ENCODE assay signal across 30 cellular contexts in genomic region chr11:28728666-28729065, GRCh38.
"Had no signal": no experiment of that assay in that cellular context is flagged by ENCODE, and none has a peak within 500 bp of the region (broad histone marks: within the 10 kb centered on the region; RNA-seq: fewer than 3 reads in every experiment).

No MANE protein-coding gene starts in this region.

- H3K27ac ChIP-seq: colonic mucosa, epithelial cell of prostate, esophagus squamous epithelium, gastrocnemius medialis, heart right ventricle, left lung, lower lobe of right lung had no signal

- H3K36me3 ChIP-seq: colonic mucosa, esophagus squamous epithelium, gastrocnemius medialis, heart right ventricle, left lung, lower lobe of right lung had no signal

- ATAC-seq: effector memory CD8-positive, alpha-beta T cell; esophagus mucosa; gastrocnemius medialis; heart right ventricle; left colon; left lung; left ventricle myocardium superior; lower lobe of right lung; mucosa of descending colon had no signal

- H3K4me3 ChIP-seq: colonic mucosa, esophagus squamous epithelium, gastrocnemius medialis, heart right ventricle, left lung, lower lobe of right lung, mucosa of descending colon had no signal

- H3K27me3 ChIP-seq: colonic mucosa, esophagus squamous epithelium, gastrocnemius medialis, left lung had no signal

- H3K4me1 Mint-ChIP-seq: immature natural killer cell, naive B cell had no signal

- H3K36me3 Mint-ChIP-seq: immature natural killer cell, mesothelial cell of epicardium, naive B cell had no signal

- FAIRE-seq: endometrium, kidney had no signal

- H3K9me3 ChIP-seq: colonic mucosa, esophagus squamous epithelium, gastrocnemius medialis, heart right ventricle, left lung, lower lobe of right lung, mucosa of descending colon had no signal

- H3K4me3 Mint-ChIP-seq: dendritic cell treated with granulocyte-macrophage colony-stimulating factor and Interleukin-4, amounts not matched to agents 40 ng/mL and 50 ng/mL, for 4 days; effector memory CD8-positive, alpha-beta T cell; endodermal cell; immature natural killer cell; mesothelial cell of epicardium; naive B cell had no signal

- H3K9me3 Mint-ChIP-seq: dendritic cell treated with granulocyte-macrophage colony-stimulating factor and Interleukin-4, amounts not matched to agents 40 ng/mL and 50 ng/mL, for 4 days; endodermal cell had no signal

- H3K27ac Mint-ChIP-seq: dendritic cell treated with granulocyte-macrophage colony-stimulating factor and Interleukin-4, amounts not matched to agents 40 ng/mL and 50 ng/mL, for 4 days; effector memory CD8-positive, alpha-beta T cell; endodermal cell; immature natural killer cell; mesothelial cell of epicardium; naive B cell had no signal

- H3K4me1 ChIP-seq: colonic mucosa, esophagus squamous epithelium, gastrocnemius medialis, heart right ventricle, left lung, lower lobe of right lung had no signal

- H3K27me3 Mint-ChIP-seq: dendritic cell treated with granulocyte-macrophage colony-stimulating factor and Interleukin-4, amounts not matched to agents 40 ng/mL and 50 ng/mL, for 4 days; effector memory CD8-positive, alpha-beta T cell; naive B cell had no signal

- DNase-seq: colonic mucosa; cortex of kidney; effector CD8-positive, alpha-beta T cell; effector memory CD8-positive, alpha-beta T cell; endodermal cell; erythroblast; esophagus squamous epithelium; foreskin fibroblast; foreskin melanocyte; gastrocnemius medialis; glutamatergic neuron; head of caudate nucleus; heart right ventricle; hippocampal formation; immature natural killer cell; islet precursor cell; kidney glomerular epithelial cell; left colon; left ventricle myocardium superior; lower lobe of right lung; mesenchymal stem cell; mucosa of descending colon; naive B cell had no signal
